Comparison of ENCODE assay signal across 10 cellular contexts in genomic region chr11:128519353-128519752, GRCh38.
DNase-seq lines count a peak whose midpoint lies in the region; ATAC-seq and TF ChIP-seq lines count a peak whose summit lies in the region.
"Had no signal": no experiment of that assay in that cellular context is flagged by ENCODE, and none has a peak within 500 bp of the region (broad histone marks: within the 10 kb centered on the region; RNA-seq: fewer than 3 reads in every experiment).

No MANE protein-coding gene starts in this region.

- ATAC-seq in GM21381 (IDR thresholded peaks at IDR 0.05; ENCODE audit: unreplicated experiment), result peak; percentile 18
- ATAC-seq in activated naive CD8-positive, alpha-beta T cell treated with anti-CD3 and anti-CD28 coated beads, Interleukin-2, amount 10 ng/mL, durations not matched to agents 7 days and 5 days (ENCODE audit: low read depth), result no peak
- no peak for ATAC-seq in HG03097 (IDR thresholded peaks at IDR 0.05; ENCODE audit: low FRiP score, unreplicated experiment)
- no peak for ATAC-seq in GM19324 (IDR thresholded peaks at IDR 0.05; ENCODE audit: low FRiP score, unreplicated experiment)

- peak overlapping the region; percentile 97 for H3K27ac Mint-ChIP-seq in activated naive CD8-positive, alpha-beta T cell treated with anti-CD3 and anti-CD28 coated beads, Interleukin-2, amount 10 ng/mL, durations not matched to agents 7 days and 5 days

- H3K36me3 Mint-ChIP-seq in activated naive CD8-positive, alpha-beta T cell treated with anti-CD3 and anti-CD28 coated beads, Interleukin-2, amount 10 ng/mL, durations not matched to agents 7 days and 5 days, result peaks cover 66% of the 10 kb centered on the region

- peak overlapping the region; percentile 98 for H3K4me3 Mint-ChIP-seq in activated naive CD8-positive, alpha-beta T cell treated with anti-CD3 and anti-CD28 coated beads, Interleukin-2, amount 10 ng/mL, durations not matched to agents 7 days and 5 days

- H3K4me1 ChIP-seq in mononuclear cell (ENCODE audit: insufficient read depth, low read length), result peaks cover 63% of the 10 kb centered on the region

- H3K4me1 Mint-ChIP-seq in activated naive CD8-positive, alpha-beta T cell treated with anti-CD3 and anti-CD28 coated beads, Interleukin-2, amount 10 ng/mL, durations not matched to agents 7 days and 5 days, result peaks cover 46% of the 10 kb centered on the region

- no peak for DNase-seq in AG09309 (ENCODE audit: low read depth)
- DNase-seq in activated naive CD8-positive, alpha-beta T cell treated with anti-CD3 and anti-CD28 coated beads, Interleukin-2, amount 10 ng/mL, durations not matched to agents 7 days and 5 days, result no peak
- no peak for DNase-seq in UCSD-AML1 (lab: John Stamatoyannopoulos, UW; ENCODE audit: unreplicated experiment)
- no peak for DNase-seq in KBM-7
- DNase-seq: activated effector memory CD4-positive, alpha-beta T cell treated with anti-CD3 and anti-CD28 coated beads, Interleukin-2, amount 50 U/mL, for 16 hours; nucleus accumbens had no signal

- no peaks in the 10 kb centered on the region for H3K9me3 Mint-ChIP-seq in activated naive CD8-positive, alpha-beta T cell treated with anti-CD3 and anti-CD28 coated beads, Interleukin-2, amount 10 ng/mL, durations not matched to agents 7 days and 5 days

- in situ Hi-C loops in KBM-7 (cut with MboI; ENCODE audit: low pct_unique_long_range_greater_than_20kb, low sequenced_read_pairs), result no loop called here

- TF ChIP-seq CTCF in AG09309 (IDR thresholded peaks at IDR 0.05; ENCODE audit: control insufficient read depth, insufficient read depth, low read depth, low read length, missing control alignments), result no peak

- no peaks in the 10 kb centered on the region for H3K9me3 ChIP-seq in mononuclear cell (ENCODE audit: low read depth, low read length)

- no peaks in the 10 kb centered on the region for H3K27me3 Mint-ChIP-seq in activated naive CD8-positive, alpha-beta T cell treated with anti-CD3 and anti-CD28 coated beads, Interleukin-2, amount 10 ng/mL, durations not matched to agents 7 days and 5 days

- POLR2A ChIA-PET in activated naive CD8-positive, alpha-beta T cell treated with anti-CD3 and anti-CD28 coated beads, Interleukin-2, amount 10 ng/mL, durations not matched to agents 7 days and 5 days (lab: Charles Lee), result interaction anchor here (1.3 to 34.4 kb wide), 14 partner anchors 7 to 228 kb away, joined by 5 to 716 read pairs (median 40); no protein-coding TSS in a partner anchor

- no peaks in the 10 kb centered on the region for H3K27me3 ChIP-seq in mononuclear cell (ENCODE audit: insufficient read depth, low read length)

- peak overlapping the region; percentile 97 for H3K4me3 ChIP-seq in AG09309 (ENCODE audit: control insufficient read depth, low read depth, low read length)
- peak overlapping the region; percentile 95 for H3K4me3 ChIP-seq in mononuclear cell (ENCODE audit: low read length)
